ENCODE assay signal across 9 cellular contexts in genomic region chr10:93074137-93074596, GRCh38. TPM values are rescaled to one million over a fixed set of nuclear protein-coding genes. Genes with fewer than 3 reads are reported as not detected.
A peak's percentile ranks its signal among the peaks of the same experiment; 100 is the strongest.
DNase-seq lines count a peak whose midpoint lies in the region; ATAC-seq, FAIRE-seq and TF ChIP-seq lines count a peak whose summit lies in the region.
"Had no signal": no experiment of that assay in that cellular context is flagged by ENCODE, and none has a peak within 500 bp of the region (broad histone marks: within the 10 kb centered on the region; RNA-seq: fewer than 3 reads in every experiment).

No MANE protein-coding gene starts in this region.

- H3K4ac ChIP-seq in trophoblast cell (ENCODE audit: low read depth, low read length) = peak overlapping the region; percentile 20

- intact Hi-C loops in colonic mucosa (cut with DNase I) = no loop called here

- WGBS in trophoblast cell (ENCODE audit: extremely low coverage, insufficient coverage, insufficient read length) = no CpG with 5 or more reads among the region's 41 CpGs

- H3K4me3 ChIP-seq in NB4 (ENCODE audit: low read depth, low read length) = no peak overlapping the region
- peak overlapping the region; percentile 16 for H3K4me3 ChIP-seq in colonic mucosa
- peak overlapping the region; percentile 69 for H3K4me3 ChIP-seq in trophoblast cell (ENCODE audit: low read depth, low read length)

- H2AK5ac ChIP-seq in trophoblast cell (ENCODE audit: low read length) = no peak overlapping the region

- H3K4me1 ChIP-seq in colonic mucosa = peaks cover 10% of the 10 kb centered on the region
- peaks cover 25 to 37% of the 10 kb centered on the region in 2 experiments for H3K4me1 ChIP-seq in trophoblast cell (ENCODE audit: control insufficient read depth in 1 of 2, insufficient read depth in 2 of 2, low read length in 2 of 2)

- H3K27ac ChIP-seq in colonic mucosa = no peak overlapping the region
- H3K27ac ChIP-seq in trophoblast cell (ENCODE audit: low read depth, low read length) = no peak overlapping the region

- H3K14ac ChIP-seq in trophoblast cell (ENCODE audit: low read length) = peak overlapping the region; percentile 42

- no peak for FAIRE-seq in GM12892 (lab: Jason Lieb, UNC)

- H4K8ac ChIP-seq in trophoblast cell (ENCODE audit: low read depth, low read length) = peak overlapping the region; percentile 47

- H2BK5ac ChIP-seq in trophoblast cell (ENCODE audit: low read depth, low read length, poor library complexity) = no peak overlapping the region

- H3K23ac ChIP-seq in trophoblast cell (ENCODE audit: low read length) = no peak overlapping the region

- no peaks in the 10 kb centered on the region for H3K9me3 ChIP-seq in colonic mucosa
- peaks cover 2% of the 10 kb centered on the region for H3K9me3 ChIP-seq in trophoblast cell (ENCODE audit: insufficient read depth, low read depth, low read length)

- peak overlapping the region; percentile 18 for H2BK120ac ChIP-seq in trophoblast cell (ENCODE audit: insufficient read depth, low read length, poor library complexity)

- peak overlapping the region; percentile 93 for H3K4me2 ChIP-seq in trophoblast cell (ENCODE audit: low read length)

- peak overlapping the region; percentile 62 for H2AFZ ChIP-seq in trophoblast cell (ENCODE audit: insufficient read depth, low read length, poor library complexity)

- TF ChIP-seq POLR2A in GM12892 (IDR thresholded peaks at IDR 0.05; ENCODE audit: low read depth, low read length) (no peak), NB4 (IDR thresholded peaks at IDR 0.05; ENCODE audit: extremely low read depth, insufficient read length) (no peak)

- H3K79me2 ChIP-seq in trophoblast cell (ENCODE audit: control insufficient read depth, insufficient read depth, low read length, poor library complexity) = peaks cover 5% of the 10 kb centered on the region

- H3K36me3 ChIP-seq in colonic mucosa = no peaks in the 10 kb centered on the region
- no peaks in the 10 kb centered on the region for H3K36me3 ChIP-seq in trophoblast cell (ENCODE audit: control insufficient read depth in 1 of 2, insufficient read depth in 2 of 2, low read length in 2 of 2)

- TF ChIP-seq CTCF in NB4 (IDR thresholded peaks at IDR 0.05; ENCODE audit: low read depth, low read length) (peak; percentile 31), colonic mucosa (IDR thresholded peaks at IDR 0.05) (no peak)

- DNase-seq in GM12892 (ENCODE audit: insufficient read length) (peak; percentile 33), NB4 (ENCODE audit: low read depth) (peak; percentile 73), colonic mucosa (no peak), trophoblast cell (no peak)
- DNase-seq in stimulated activated naive CD4-positive, alpha-beta T cell treated with Interleukin-2 at 50 U/mL for 16 hours (lab: John Stamatoyannopoulos, UW) = no peak

- H3K79me1 ChIP-seq in trophoblast cell (ENCODE audit: low read length) = peaks cover 12% of the 10 kb centered on the region

- H3K18ac ChIP-seq in trophoblast cell (ENCODE audit: low read length) = peak overlapping the region; percentile 56

- no peak overlapping the region for H4K91ac ChIP-seq in trophoblast cell (ENCODE audit: low read depth, low read length)

- peaks cover 67% of the 10 kb centered on the region for H3K27me3 ChIP-seq in colonic mucosa
- H3K27me3 ChIP-seq in trophoblast cell (ENCODE audit: insufficient read depth, low read length) = peaks cover 46% of the 10 kb centered on the region

- H2BK12ac ChIP-seq in trophoblast cell (ENCODE audit: low read length) = no peak overlapping the region

- H4K12ac ChIP-seq in trophoblast cell (ENCODE audit: low read depth, low read length) = no peak overlapping the region

- ATAC-seq in GM19324 (IDR thresholded peaks at IDR 0.05; ENCODE audit: low FRiP score, unreplicated experiment) = no peak
- no peak for ATAC-seq in HG03520 (IDR thresholded peaks at IDR 0.05; ENCODE audit: unreplicated experiment)

- H3K9ac ChIP-seq in colonic mucosa (ENCODE audit: low read depth in 2 of 2, low read length in 2 of 2) = no peak overlapping the region
- H3K9ac ChIP-seq in trophoblast cell (ENCODE audit: low read length) = peak overlapping the region; percentile 6

RNA-seq across cellular contexts. Expression of gene CYP26A1, which starts 0.5 kb away (rescaled TPM):
- polyA plus RNA-seq in GM12892 (2012; ENCODE audit: missing spikeins) = not detected
- not detected for total RNA-seq in colonic mucosa
- polyA plus RNA-seq in trophoblast cell (2013) = 13.5 and 17.5 TPM in 2 replicates
- total RNA-seq: myocyte; T-helper 2 cell treated with Interferon-gamma antibody and Interleukin-4, amounts not matched to agents 100 ng/mL and 5 ng/mL, for 36 hours had no signal

RNA-seq across cellular contexts. Expression of gene CYP26C1, which starts 13.6 kb away (rescaled TPM):
- polyA plus RNA-seq in GM12892 (2012; ENCODE audit: missing spikeins) = not detected
- not detected for total RNA-seq in colonic mucosa
- polyA plus RNA-seq in trophoblast cell (2013) = 0.04 and 0.08 TPM in 2 replicates
- total RNA-seq: myocyte; T-helper 2 cell treated with Interferon-gamma antibody and Interleukin-4, amounts not matched to agents 100 ng/mL and 5 ng/mL, for 36 hours had no signal

Comparison
In these comparisons a context has a peak if more than half of its experiments do, and no peak if none do; other contexts are left out.
1. DNase-seq: peak in GM12892 (single experiment) and NB4 (single experiment); none in colonic mucosa (single experiment), trophoblast cell (0 of 2) and stimulated activated naive CD4-positive, alpha-beta T cell treated with Interleukin-2 at 50 U/mL for 16 hours (single experiment).